In the genomic region with DNA sequence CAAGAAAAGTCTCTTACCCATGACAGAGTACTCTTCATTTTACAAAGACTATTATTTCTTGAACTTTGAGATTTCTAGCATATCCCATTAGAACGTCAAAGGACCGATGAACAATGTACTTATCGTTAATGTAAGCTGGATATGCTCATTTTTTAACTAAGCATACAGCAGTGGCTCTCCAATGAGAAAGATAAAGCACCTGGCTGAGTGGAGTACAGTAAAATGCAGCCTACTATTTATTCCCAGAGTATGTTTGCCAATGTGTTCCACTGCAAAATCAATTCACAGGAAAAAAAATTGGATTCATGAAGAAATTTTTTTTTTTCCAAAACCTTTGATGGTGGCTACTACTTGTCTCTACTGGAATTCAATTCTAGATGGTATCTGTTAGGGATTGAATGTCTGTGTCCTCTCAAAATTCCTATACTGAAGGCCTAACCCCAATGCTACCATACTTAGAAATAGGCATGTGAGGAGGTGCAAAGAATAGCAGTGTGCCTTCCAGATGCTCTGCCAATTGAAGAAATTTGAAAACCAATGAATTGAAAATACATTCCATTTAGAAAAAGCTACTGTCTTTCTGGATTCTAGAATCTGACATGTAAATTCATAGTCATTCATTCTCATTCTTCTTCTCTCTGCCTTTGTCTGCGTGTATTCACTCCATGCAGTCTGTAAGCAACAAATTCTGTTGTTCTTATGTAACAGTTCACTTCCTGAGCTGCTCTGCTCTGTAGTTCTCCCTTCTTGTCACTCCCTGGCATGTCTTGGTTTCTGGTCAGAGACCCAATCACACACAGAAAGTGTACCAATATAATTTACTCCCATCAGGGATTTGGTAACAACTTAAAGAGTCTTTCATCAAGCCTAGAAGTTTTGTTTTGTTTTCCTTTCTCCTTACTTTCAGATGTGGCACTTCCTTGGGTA, we compare ENCODE assay signal across 32 cellular contexts.
DNase-seq lines count a peak whose midpoint lies in the region; ATAC-seq and TF ChIP-seq lines count a peak whose summit lies in the region.
"Had no signal": no experiment of that assay in that cellular context is flagged by ENCODE, and none has a peak within 500 bp of the region (broad histone marks: within the 10 kb centered on the region; RNA-seq: fewer than 3 reads in every experiment).

No MANE protein-coding gene starts in this region.

- intact Hi-C loops in activated CD8-positive, alpha-beta T cell treated with anti-CD3 and anti-CD28 coated beads for 36 hours (cut with micrococcal nuclease), result no loop called here

- TF ChIP-seq CTCF in GM10266 (IDR thresholded peaks at IDR 0.05; ENCODE audit: control insufficient read depth, insufficient read depth, low read depth, missing control alignments), result no peak
- no peak for TF ChIP-seq CTCF in activated CD8-positive, alpha-beta T cell treated with anti-CD3 and anti-CD28 coated beads for 36 hours (IDR thresholded peaks at IDR 0.05)

- no peaks in the 10 kb centered on the region for H3K9me3 ChIP-seq in T-helper 17 cell (ENCODE audit: control insufficient read depth, low read length, poor library complexity, severe bottlenecking)
- H3K9me3 ChIP-seq: heart right ventricle, left ventricle myocardium inferior, prostate gland, right lobe of liver, spleen had no signal

- no peak overlapping the region for H3K27ac Mint-ChIP-seq in T-helper 17 cell
- no peak overlapping the region for H3K27ac Mint-ChIP-seq in activated CD8-positive, alpha-beta T cell treated with anti-CD3 and anti-CD28 coated beads for 36 hours
- H3K27ac Mint-ChIP-seq: activated B cell treated with CpG ODN at 0.5 μM for 24 hours; activated naive CD8-positive, alpha-beta T cell treated with anti-CD3 and anti-CD28 coated beads, Interleukin-2, amount 10 ng/mL, durations not matched to agents 7 days and 5 days had no signal

- H3K4me3 Mint-ChIP-seq in T-helper 17 cell, result no peak overlapping the region
- no peak overlapping the region for H3K4me3 Mint-ChIP-seq in activated CD8-positive, alpha-beta T cell treated with anti-CD3 and anti-CD28 coated beads for 36 hours
- H3K4me3 Mint-ChIP-seq: activated B cell treated with CpG ODN at 0.5 μM for 24 hours; activated naive CD8-positive, alpha-beta T cell treated with anti-CD3 and anti-CD28 coated beads, Interleukin-2, amount 10 ng/mL, durations not matched to agents 7 days and 5 days had no signal

- peak; percentile 67 to 77 for DNase-seq in AML-193 (lab: John Stamatoyannopoulos, UW)
- DNase-seq in MV-4-11 (lab: John Stamatoyannopoulos, UW), result peak; percentile 65
- DNase-seq in SKM-1 (lab: John Stamatoyannopoulos, UW; ENCODE audit: unreplicated experiment), result peak; percentile 23
- peak; percentile 8 for DNase-seq in fibroblast of peridontal ligament (ENCODE audit: extremely low read depth)
- DNase-seq in T-helper 17 cell, result no peak
- DNase-seq in GM10266 (ENCODE audit: extremely low spot score), result no peak
- DNase-seq in activated CD8-positive, alpha-beta T cell treated with anti-CD3 and anti-CD28 coated beads for 36 hours, result no peak
- DNase-seq: 8988T; activated B cell treated with CpG ODN at 0.5 μM for 24 hours; activated CD4-positive, alpha-beta T cell treated with anti-CD3 and anti-CD28 coated beads, Interleukin-2, amount 50 U/mL, for 4 hours; activated gamma-delta T cell treated with Interleukin-2 at 50 U/mL for 16 hours; activated naive CD8-positive, alpha-beta T cell treated with anti-CD3 and anti-CD28 coated beads, Interleukin-2, amount 10 ng/mL, durations not matched to agents 7 days and 5 days; activated T-cell treated with anti-CD3 and anti-CD28 coated beads, Interleukin-2, amount 50 U/mL, for 48 hours; aorta; cortex of kidney; DND-41; foreskin keratinocyte; heart right ventricle; left ventricle myocardium inferior; mesendoderm; NCI-H1092; NCI-H1694; NCI-H446 treated with DMSO at 0.1 percent for 48 hours; NCI-H82; right lobe of liver; spleen; stimulated activated CD4-positive, alpha-beta T cell treated with anti-CD3 and anti-CD28 coated beads, Interleukin-2, amount 100 ng/mL, for 24 hours; stimulated activated naive CD8-positive, alpha-beta T cell treated with anti-CD3 and anti-CD28 coated beads, Interleukin-15, Interleukin-2, amounts not matched to agents 100 U/mL and 50 U/mL, for 24 hours; T1000 had no signal

- H3K9me3 Mint-ChIP-seq in activated CD8-positive, alpha-beta T cell treated with anti-CD3 and anti-CD28 coated beads for 36 hours, result no peaks in the 10 kb centered on the region
- H3K9me3 Mint-ChIP-seq: activated B cell treated with CpG ODN at 0.5 μM for 24 hours; activated naive CD8-positive, alpha-beta T cell treated with anti-CD3 and anti-CD28 coated beads, Interleukin-2, amount 10 ng/mL, durations not matched to agents 7 days and 5 days had no signal

- no peaks in the 10 kb centered on the region for H3K27me3 Mint-ChIP-seq in T-helper 17 cell
- H3K27me3 Mint-ChIP-seq in activated CD8-positive, alpha-beta T cell treated with anti-CD3 and anti-CD28 coated beads for 36 hours, result no peaks in the 10 kb centered on the region
- H3K27me3 Mint-ChIP-seq: activated B cell treated with CpG ODN at 0.5 μM for 24 hours; activated naive CD8-positive, alpha-beta T cell treated with anti-CD3 and anti-CD28 coated beads, Interleukin-2, amount 10 ng/mL, durations not matched to agents 7 days and 5 days had no signal

- H3K4me1 Mint-ChIP-seq in T-helper 17 cell, result peaks cover 2% of the 10 kb centered on the region
- no peaks in the 10 kb centered on the region for H3K4me1 Mint-ChIP-seq in activated CD8-positive, alpha-beta T cell treated with anti-CD3 and anti-CD28 coated beads for 36 hours (ENCODE audit: low read depth)
- H3K4me1 Mint-ChIP-seq: activated B cell treated with CpG ODN at 0.5 μM for 24 hours; activated naive CD8-positive, alpha-beta T cell treated with anti-CD3 and anti-CD28 coated beads, Interleukin-2, amount 10 ng/mL, durations not matched to agents 7 days and 5 days had no signal

- POLR2A ChIA-PET in activated CD8-positive, alpha-beta T cell treated with anti-CD3 and anti-CD28 coated beads for 36 hours (lab: Charles Lee), result no interaction called here

- ATAC-seq in T-helper 17 cell (no peak), GM19395 (IDR thresholded peaks at IDR 0.05; ENCODE audit: unreplicated experiment) (no peak)
- ATAC-seq in activated CD8-positive, alpha-beta T cell treated with anti-CD3 and anti-CD28 coated beads for 36 hours, result no peak
- ATAC-seq: esophagus mucosa; foreskin keratinocyte; heart right ventricle; right lobe of liver; stimulated activated naive CD8-positive, alpha-beta T cell treated with anti-CD3 and anti-CD28 coated beads, Interleukin-15, Interleukin-2, amounts not matched to agents 100 U/mL and 50 U/mL, for 24 hours had no signal

- peaks cover 12% of the 10 kb centered on the region for H3K36me3 Mint-ChIP-seq in T-helper 17 cell (ENCODE audit: low read depth)
- H3K36me3 Mint-ChIP-seq in activated CD8-positive, alpha-beta T cell treated with anti-CD3 and anti-CD28 coated beads for 36 hours (ENCODE audit: low read depth), result peaks cover 15% of the 10 kb centered on the region

- CTCF ChIA-PET in activated CD8-positive, alpha-beta T cell treated with anti-CD3 and anti-CD28 coated beads for 36 hours (lab: Charles Lee), result no interaction called here

Comparison
In these comparisons a context has a peak if more than half of its experiments do, and no peak if none do; other contexts are left out.
1. DNase-seq: peak in AML-193 (2 of 2), MV-4-11 (single experiment), SKM-1 (single experiment) and fibroblast of peridontal ligament (single experiment); none in T-helper 17 cell (0 of 3), GM10266 (single experiment) and activated CD8-positive, alpha-beta T cell treated with anti-CD3 and anti-CD28 coated beads for 36 hours (single experiment).